In genomic region chr15:77969055-77969454, GRCh38 we compare ENCODE assay signal across 36 cellular contexts.
"Had no signal": no experiment of that assay in that cellular context is flagged by ENCODE, and none has a peak within 500 bp of the region (broad histone marks: within the 10 kb centered on the region; RNA-seq: fewer than 3 reads in every experiment).

No MANE protein-coding gene starts in this region.

- H3K36me3 Mint-ChIP-seq: activated naive CD8-positive, alpha-beta T cell; activated naive CD8-positive, alpha-beta T cell treated with anti-CD3 and anti-CD28 coated beads for 36 hours; activated naive CD8-positive, alpha-beta T cell treated with anti-CD3 and anti-CD28 coated beads, Interleukin-2, amount 10 ng/mL, durations not matched to agents 7 days and 5 days; brain had no signal

- H3K9me3 Mint-ChIP-seq: activated naive CD4-positive, alpha-beta T cell treated with anti-CD3 and anti-CD28 coated beads, Interleukin-2, amount 10 ng/mL, durations not matched to agents 7 days and 5 days; activated naive CD4-positive, alpha-beta T cell treated with anti-CD3 and anti-CD28 coated beads, Interleukin-2, amount 50 U/mL, for 24 hours; activated naive CD8-positive, alpha-beta T cell treated with anti-CD3 and anti-CD28 coated beads for 36 hours; activated naive CD8-positive, alpha-beta T cell treated with anti-CD3 and anti-CD28 coated beads, Interleukin-2, amount 10 ng/mL, durations not matched to agents 7 days and 5 days; activated naive CD8-positive, alpha-beta T cell treated with anti-CD3 and anti-CD28 coated beads, Interleukin-2, amount 50 U/mL, for 24 hours; activated T-cell treated with anti-CD3 and anti-CD28 coated beads, Interleukin-2, amount 50 U/mL, for 24 hours; activated T-cell treated with anti-CD3 and anti-CD28 coated beads, Interleukin-2, amount 50 U/mL, for 72 hours; activated T-helper 1 cell treated with anti-CD3 and anti-CD28 coated beads, Interleukin-12 subunit alpha, Interleukin-12 subunit beta, Interleukin-2, Interleukin-4 antibody, amounts not matched to agents 30 ng/mL and 10 ng/mL and 1 ng/mL, durations not matched to agents 14 hours and 24 hours and 36 hours; activated T-helper 2 cell treated with anti-CD3 and anti-CD28 coated beads, Interferon-gamma antibody, Interleukin-2, Interleukin-4, amounts not matched to agents 10 μg/mL and 5 μg/mL and 100 μg/mL, durations not matched to agents 14 hours and 24 hours and 36 hours; central memory CD8-positive, alpha-beta T cell had no signal

- ATAC-seq: activated naive CD4-positive, alpha-beta T cell treated with anti-CD3 and anti-CD28 coated beads, Interleukin-2, amount 50 U/mL, for 72 hours; activated naive CD8-positive, alpha-beta T cell treated with anti-CD3 and anti-CD28 coated beads, Interleukin-2, amount 50 U/mL, for 24 hours; activated T-cell treated with anti-CD3 and anti-CD28 coated beads, Interleukin-2, amount 50 U/mL, for 4 hours; activated T-cell treated with anti-CD3 and anti-CD28 coated beads, Interleukin-2, amount 50 U/mL, for 72 hours; body of pancreas had no signal

- DNase-seq: activated effector memory CD4-positive, alpha-beta T cell treated with anti-CD3 and anti-CD28 coated beads, Interleukin-2, amount 50 U/mL, for 16 hours; activated effector memory CD4-positive, alpha-beta T cell treated with Interleukin-2 at 50 U/mL for 16 hours; activated gamma-delta T cell; activated gamma-delta T cell treated with Interleukin-2 at 50 U/mL for 16 hours; activated naive CD4-positive, alpha-beta T cell; activated naive CD4-positive, alpha-beta T cell treated with anti-CD3 and anti-CD28 coated beads for 36 hours; activated naive CD4-positive, alpha-beta T cell treated with anti-CD3 and anti-CD28 coated beads, Interleukin-2, amount 10 ng/mL, durations not matched to agents 7 days and 5 days; activated naive CD4-positive, alpha-beta T cell treated with anti-CD3 and anti-CD28 coated beads, Interleukin-2, amount 50 U/mL, for 16 hours; activated naive CD4-positive, alpha-beta T cell treated with Interleukin-2 at 50 U/mL for 16 hours; activated naive CD8-positive, alpha-beta T cell treated with anti-CD3 and anti-CD28 coated beads for 36 hours; activated naive CD8-positive, alpha-beta T cell treated with anti-CD3 and anti-CD28 coated beads, Interleukin-2, amount 10 ng/mL, durations not matched to agents 7 days and 5 days; activated naive CD8-positive, alpha-beta T cell treated with anti-CD3 and anti-CD28 coated beads, Interleukin-2, amount 50 U/mL, for 24 hours; activated T-cell treated with anti-CD3 and anti-CD28 coated beads, Interleukin-2, amount 50 U/mL, for 1 hour; activated T-cell treated with anti-CD3 and anti-CD28 coated beads, Interleukin-2, amount 50 U/mL, for 24 hours; activated T-cell treated with anti-CD3 and anti-CD28 coated beads, Interleukin-2, amount 50 U/mL, for 4 hours; activated T-cell treated with anti-CD3 and anti-CD28 coated beads, Interleukin-2, amount 50 U/mL, for 48 hours; activated T-cell treated with anti-CD3 and anti-CD28 coated beads, Interleukin-2, amount 50 U/mL, for 72 hours; adrenal gland; amniotic stem cell; amygdala; anterior cingulate cortex; aorta; body of pancreas; brain microvascular endothelial cell; caudate nucleus; central memory CD4-positive, alpha-beta T cell; cerebellar nuclear complex had no signal

- H3K4me1 Mint-ChIP-seq: activated naive CD4-positive, alpha-beta T cell treated with anti-CD3 and anti-CD28 coated beads, Interleukin-2, amount 10 ng/mL, durations not matched to agents 7 days and 5 days; activated naive CD4-positive, alpha-beta T cell treated with anti-CD3 and anti-CD28 coated beads, Interleukin-2, amount 50 U/mL, for 24 hours; activated naive CD8-positive, alpha-beta T cell treated with anti-CD3 and anti-CD28 coated beads for 36 hours; activated naive CD8-positive, alpha-beta T cell treated with anti-CD3 and anti-CD28 coated beads, Interleukin-2, amount 50 U/mL, for 24 hours had no signal

- H3K4me3 ChIP-seq: adrenal gland, ascending aorta, body of pancreas, cardiac muscle cell had no signal

- H3K27ac Mint-ChIP-seq: activated naive CD4-positive, alpha-beta T cell treated with anti-CD3 and anti-CD28 coated beads for 36 hours; activated naive CD4-positive, alpha-beta T cell treated with anti-CD3 and anti-CD28 coated beads, Interleukin-2, amount 10 ng/mL, durations not matched to agents 7 days and 5 days; activated naive CD4-positive, alpha-beta T cell treated with anti-CD3 and anti-CD28 coated beads, Interleukin-2, amount 50 U/mL, for 72 hours; activated naive CD8-positive, alpha-beta T cell; activated naive CD8-positive, alpha-beta T cell treated with anti-CD3 and anti-CD28 coated beads for 36 hours; activated naive CD8-positive, alpha-beta T cell treated with anti-CD3 and anti-CD28 coated beads, Interleukin-2, amount 10 ng/mL, durations not matched to agents 7 days and 5 days; activated naive CD8-positive, alpha-beta T cell treated with anti-CD3 and anti-CD28 coated beads, Interleukin-2, amount 50 U/mL, for 24 hours; activated T-cell treated with anti-CD3 and anti-CD28 coated beads, Interleukin-2, amount 50 U/mL, for 24 hours; activated T-cell treated with anti-CD3 and anti-CD28 coated beads, Interleukin-2, amount 50 U/mL, for 72 hours; activated T-helper 1 cell treated with anti-CD3 and anti-CD28 coated beads, Interleukin-12 subunit alpha, Interleukin-12 subunit beta, Interleukin-2, Interleukin-4 antibody, amounts not matched to agents 30 ng/mL and 10 ng/mL and 1 ng/mL, durations not matched to agents 14 hours and 24 hours and 36 hours; activated T-helper 2 cell treated with anti-CD3 and anti-CD28 coated beads, Interferon-gamma antibody, Interleukin-2, Interleukin-4, amounts not matched to agents 10 μg/mL and 5 μg/mL and 100 μg/mL, durations not matched to agents 14 hours and 24 hours and 36 hours; brain had no signal

- H3K36me3 ChIP-seq: adrenal gland, ascending aorta, brain microvascular endothelial cell, cardiac muscle cell had no signal

- H3K4me3 Mint-ChIP-seq: activated naive CD4-positive, alpha-beta T cell treated with anti-CD3 and anti-CD28 coated beads for 36 hours; activated naive CD4-positive, alpha-beta T cell treated with anti-CD3 and anti-CD28 coated beads, Interleukin-2, amount 10 ng/mL, durations not matched to agents 7 days and 5 days; activated naive CD4-positive, alpha-beta T cell treated with anti-CD3 and anti-CD28 coated beads, Interleukin-2, amount 50 U/mL, for 24 hours; activated naive CD8-positive, alpha-beta T cell; activated naive CD8-positive, alpha-beta T cell treated with anti-CD3 and anti-CD28 coated beads for 36 hours; activated naive CD8-positive, alpha-beta T cell treated with anti-CD3 and anti-CD28 coated beads, Interleukin-2, amount 10 ng/mL, durations not matched to agents 7 days and 5 days; activated naive CD8-positive, alpha-beta T cell treated with anti-CD3 and anti-CD28 coated beads, Interleukin-2, amount 50 U/mL, for 24 hours; activated T-cell treated with anti-CD3 and anti-CD28 coated beads, Interleukin-2, amount 50 U/mL, for 24 hours; activated T-cell treated with anti-CD3 and anti-CD28 coated beads, Interleukin-2, amount 50 U/mL, for 4 hours; activated T-cell treated with anti-CD3 and anti-CD28 coated beads, Interleukin-2, amount 50 U/mL, for 72 hours; activated T-helper 1 cell treated with anti-CD3 and anti-CD28 coated beads, Interleukin-12 subunit alpha, Interleukin-12 subunit beta, Interleukin-2, Interleukin-4 antibody, amounts not matched to agents 30 ng/mL and 10 ng/mL and 1 ng/mL, durations not matched to agents 14 hours and 24 hours and 36 hours; brain; central memory CD8-positive, alpha-beta T cell had no signal

- H3K27me3 ChIP-seq: adrenal gland, ascending aorta, body of pancreas, brain microvascular endothelial cell, cardiac muscle cell had no signal

- H3K27me3 Mint-ChIP-seq: activated naive CD4-positive, alpha-beta T cell treated with anti-CD3 and anti-CD28 coated beads, Interleukin-2, amount 50 U/mL, for 24 hours; activated naive CD8-positive, alpha-beta T cell; activated naive CD8-positive, alpha-beta T cell treated with anti-CD3 and anti-CD28 coated beads for 36 hours; activated naive CD8-positive, alpha-beta T cell treated with anti-CD3 and anti-CD28 coated beads, Interleukin-2, amount 50 U/mL, for 24 hours; activated T-cell treated with anti-CD3 and anti-CD28 coated beads, Interleukin-2, amount 50 U/mL, for 24 hours; central memory CD8-positive, alpha-beta T cell had no signal

- H3K9me3 ChIP-seq: adrenal gland, ascending aorta, body of pancreas had no signal

- H3K27ac ChIP-seq: adrenal gland, ascending aorta, body of pancreas, brain microvascular endothelial cell, cardiac muscle cell had no signal
